13 cellular contexts compared by ENCODE assay signal in genomic region chr10:102342958-102343357, GRCh38. TPM values are rescaled to one million over a fixed set of nuclear protein-coding genes. Genes with fewer than 3 reads are reported as not detected.
A peak's percentile ranks its signal among the peaks of the same experiment; 100 is the strongest.
DNase-seq lines count a peak whose midpoint lies in the region; ATAC-seq, FAIRE-seq and TF ChIP-seq lines count a peak whose summit lies in the region.
"Had no signal": no experiment of that assay in that cellular context is flagged by ENCODE, and none has a peak within 500 bp of the region (broad histone marks: within the 10 kb centered on the region; RNA-seq: fewer than 3 reads in every experiment).

No MANE protein-coding gene starts in this region.

- no peak for FAIRE-seq in kidney (lab: Jason Lieb, UNC)

- DNase-seq in ACHN (peak; percentile 37), HK-2 (ENCODE audit: unreplicated experiment) (peak; percentile 44), amniotic epithelial cell (ENCODE audit: low read depth) (peak; percentile 85), glomerular visceral epithelial cell (ENCODE audit: extremely low spot score) (peak; percentile 75), NOMO-1 treated with DMSO at 0.1 percent for 48 hours (lab: John Stamatoyannopoulos, UW; ENCODE audit: unreplicated experiment) (no peak), kidney (no peak)
- DNase-seq in activated effector memory CD4-positive, alpha-beta T cell treated with Interleukin-2 at 50 U/mL for 16 hours, result no peak
- DNase-seq: activated CD4-positive, CD25-positive, alpha-beta regulatory T cell treated with anti-CD3 and anti-CD28 coated beads, Interleukin-2, amount 50 U/mL, for 72 hours; BE2C; cerebellar nuclear complex; left ventricle myocardium superior had no signal

- H3K9me3 ChIP-seq in kidney (ENCODE audit: control insufficient read depth in 1 of 2, low read length in 2 of 2), result no peaks in the 10 kb centered on the region
- H3K9me3 ChIP-seq: BE2C had no signal

- in situ Hi-C loops in ACHN (cut with HindIII; ENCODE audit: low pct_ligation_motif_present, low pct_unique_long_range_greater_than_20kb, low sequenced_read_pairs), result no loop called here

- intact Hi-C loops in kidney (cut with DNase I), result no loop called here

- no peak for TF ChIP-seq CTCF in kidney (IDR thresholded peaks at IDR 0.05; ENCODE audit: borderline replicate concordance, extremely low read depth, insufficient read depth)

- H3K27ac ChIP-seq in kidney (ENCODE audit: low read depth in 2 of 2, low read length in 2 of 2), result no peak overlapping the region

- no peak overlapping the region for H3K4me3 ChIP-seq in kidney (ENCODE audit: low read length in 2 of 2)

- no peak overlapping the region for H3K9ac ChIP-seq in kidney (ENCODE audit: low read length in 2 of 2)

- no peak for ATAC-seq in HG03520 (IDR thresholded peaks at IDR 0.05; ENCODE audit: unreplicated experiment)
- ATAC-seq: left ventricle myocardium superior; stimulated activated memory B cell treated with anti-CD40 and anti-IgM and Interleukin-4, amounts not matched to agents 10 μg/mL and 1 μg/mL and 100 μg/mL, for 72 hours had no signal

- H3K36me3 ChIP-seq in kidney (ENCODE audit: control insufficient read depth in 1 of 2, insufficient read depth in 2 of 2, low read length in 2 of 2), result peaks cover 4 to 7% of the 10 kb centered on the region in 2 donors

- H3K4me1 ChIP-seq in kidney (ENCODE audit: control insufficient read depth in 1 of 2, insufficient read depth in 1 of 2, low read depth in 1 of 2, low read length in 2 of 2), result no peaks in the 10 kb centered on the region
- H3K4me1 ChIP-seq: BE2C had no signal

RNA-seq across cellular contexts. Expression of gene NFKB2, which starts 52.5 kb away (rescaled TPM):
- 62.7 TPM for total RNA-seq in kidney
- 14.0 TPM for polyA plus RNA-seq in kidney (ENCODE audit: insufficient read depth, low read depth, low replicate concordance)

Comparison
In these comparisons a context has a peak if more than half of its experiments do, and no peak if none do; other contexts are left out.
1. DNase-seq: peak in ACHN (single experiment), HK-2 (single experiment), amniotic epithelial cell (single experiment) and glomerular visceral epithelial cell (single experiment); none in NOMO-1 treated with DMSO at 0.1 percent for 48 hours (single experiment), activated effector memory CD4-positive, alpha-beta T cell treated with Interleukin-2 at 50 U/mL for 16 hours (single experiment) and kidney (single experiment).